In genomic region chr6:26199057-26199772, GRCh38 we compare ENCODE assay signal across 1 cellular context.
A peak's percentile ranks its signal among the peaks of the same experiment; 100 is the strongest.
TF ChIP-seq lines count a peak whose summit lies in the region.

No MANE protein-coding gene starts in this region.

TF ChIP-seq in K562, 482 proteins besides CTCF, POLR2A, EP300 and RAD21 (continued from another document and continues in another):
- TF ChIP-seq SREBF1 (IDR thresholded peaks at IDR 0.05; ENCODE audit: borderline replicate concordance, low read depth, low read length) (no peak), NCOA6 (IDR thresholded peaks at IDR 0.05) (no peak), FOXP1 (CRISPR knock-in tag; IDR thresholded peaks at IDR 0.05) (peak; percentile 77; the same call in 1 of the 2 replicates), TEAD2 (tag; IDR thresholded peaks at IDR 0.05) (no peak), ZNF561 (CRISPR knock-in tag; conservative IDR thresholded peaks at IDR 0.05) (no peak), POLR2AphosphoS2 (IDR thresholded peaks at IDR 0.05; ENCODE audit: low read length) (peak; percentile 89), ZZZ3 (IDR thresholded peaks at IDR 0.05) (no peak), CHD1 (IDR thresholded peaks at IDR 0.05; ENCODE audit: low read length) (peak; percentile 67), ZNF24 (IDR thresholded peaks at IDR 0.05) (peak; percentile 41; the same call in 1 of the 2 replicates), CLOCK (CRISPR knock-in tag; IDR thresholded peaks at IDR 0.05; ENCODE audit: borderline replicate concordance) (no peak), MNT (conservative IDR thresholded peaks at IDR 0.05) (peak; percentile 59 to 70), CCNT2 (IDR thresholded peaks at IDR 0.05; ENCODE audit: borderline replicate concordance, extremely low read depth, insufficient read length, low read depth, low read length) (peak; percentile 60), SLC30A9 (CRISPR knock-in tag; IDR thresholded peaks at IDR 0.05) (no peak), TFAM (CRISPR knock-in tag; conservative IDR thresholded peaks at IDR 0.05) (no peak), ZNF253 (CRISPR knock-in tag; conservative IDR thresholded peaks at IDR 0.05) (no peak), ZKSCAN1 (IDR thresholded peaks at IDR 0.05; ENCODE audit: low read depth, low read length) (peak; percentile 89), ZNF384 (IDR thresholded peaks at IDR 0.05; ENCODE audit: low read depth, low read length) (no peak), ZNF316 (IDR thresholded peaks at IDR 0.05) (no peak), NRF1 (conservative IDR thresholded peaks at IDR 0.05 in 1 of 2, IDR thresholded peaks at IDR 0.05 in 1 of 2) (peak; percentile 78 to 84), NR4A1 (CRISPR knock-in tag; IDR thresholded peaks at IDR 0.05) (no peak), NR4A1 (tag; IDR thresholded peaks at IDR 0.05) (no peak), HNRNPH1 (optimal IDR thresholded peaks at IDR 0.05; ENCODE audit: low read depth, low read length) (no peak), POLR3G (IDR thresholded peaks at IDR 0.05; ENCODE audit: extremely low read depth, insufficient read length, insufficient replicate concordance) (no peak), NCOA2 (IDR thresholded peaks at IDR 0.05; ENCODE audit: partially characterized antibody in 2 of 2) (no peak), RBM15 (IDR thresholded peaks at IDR 0.05; ENCODE audit: insufficient read depth, low read length) (peak; percentile 88; the same call in 1 of the 2 replicates), ASH1L (IDR thresholded peaks at IDR 0.05; ENCODE audit: borderline replicate concordance, low read depth, partially characterized antibody) (peak; percentile 87), WHSC1 (IDR thresholded peaks at IDR 0.05; ENCODE audit: low read length) (no peak), KLF6 (CRISPR knock-in tag; IDR thresholded peaks at IDR 0.05; ENCODE audit: borderline replicate concordance) (no peak), NUFIP1 (IDR thresholded peaks at IDR 0.05; ENCODE audit: partially characterized antibody) (peak; percentile 70), PREB (CRISPR knock-in tag; IDR thresholded peaks at IDR 0.05) (peak; percentile 91; the same call in 1 of the 2 replicates), SMAD3 (CRISPR knock-in tag; conservative IDR thresholded peaks at IDR 0.05) (0 out of 2 replicates have a peak, but pooled peaks have one; percentile 66), FOXA3 (CRISPR knock-in tag; conservative IDR thresholded peaks at IDR 0.05 in 1 of 2, IDR thresholded peaks at IDR 0.05 in 1 of 2) (peak; percentile 39 to 58; a peak in 1 of 4 replicates), ZBTB2 (IDR thresholded peaks at IDR 0.05) (no peak), TRIM28 (IDR thresholded peaks at IDR 0.05) (no peak), ZNF785 (CRISPR knock-in tag; IDR thresholded peaks at IDR 0.05) (no peak), TCF7 (IDR thresholded peaks at IDR 0.05; ENCODE audit: borderline replicate concordance) (no peak; the same call in 1 of the 2 replicates)
- TF ChIP-seq, protein P1, sequence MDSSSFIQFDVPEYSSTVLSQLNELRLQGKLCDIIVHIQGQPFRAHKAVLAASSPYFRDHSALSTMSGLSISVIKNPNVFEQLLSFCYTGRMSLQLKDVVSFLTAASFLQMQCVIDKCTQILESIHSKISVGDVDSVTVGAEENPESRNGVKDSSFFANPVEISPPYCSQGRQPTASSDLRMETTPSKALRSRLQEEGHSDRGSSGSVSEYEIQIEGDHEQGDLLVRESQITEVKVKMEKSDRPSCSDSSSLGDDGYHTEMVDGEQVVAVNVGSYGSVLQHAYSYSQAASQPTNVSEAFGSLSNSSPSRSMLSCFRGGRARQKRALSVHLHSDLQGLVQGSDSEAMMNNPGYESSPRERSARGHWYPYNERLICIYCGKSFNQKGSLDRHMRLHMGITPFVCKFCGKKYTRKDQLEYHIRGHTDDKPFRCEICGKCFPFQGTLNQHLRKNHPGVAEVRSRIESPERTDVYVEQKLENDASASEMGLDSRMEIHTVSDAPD (CRISPR knock-in tag; IDR thresholded peaks at IDR 0.05), result no peak
- TF ChIP-seq, protein P2, sequence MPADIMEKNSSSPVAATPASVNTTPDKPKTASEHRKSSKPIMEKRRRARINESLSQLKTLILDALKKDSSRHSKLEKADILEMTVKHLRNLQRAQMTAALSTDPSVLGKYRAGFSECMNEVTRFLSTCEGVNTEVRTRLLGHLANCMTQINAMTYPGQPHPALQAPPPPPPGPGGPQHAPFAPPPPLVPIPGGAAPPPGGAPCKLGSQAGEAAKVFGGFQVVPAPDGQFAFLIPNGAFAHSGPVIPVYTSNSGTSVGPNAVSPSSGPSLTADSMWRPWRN (IDR thresholded peaks at IDR 0.05; ENCODE audit: low read depth), result no peak
- TF ChIP-seq, protein P3, sequence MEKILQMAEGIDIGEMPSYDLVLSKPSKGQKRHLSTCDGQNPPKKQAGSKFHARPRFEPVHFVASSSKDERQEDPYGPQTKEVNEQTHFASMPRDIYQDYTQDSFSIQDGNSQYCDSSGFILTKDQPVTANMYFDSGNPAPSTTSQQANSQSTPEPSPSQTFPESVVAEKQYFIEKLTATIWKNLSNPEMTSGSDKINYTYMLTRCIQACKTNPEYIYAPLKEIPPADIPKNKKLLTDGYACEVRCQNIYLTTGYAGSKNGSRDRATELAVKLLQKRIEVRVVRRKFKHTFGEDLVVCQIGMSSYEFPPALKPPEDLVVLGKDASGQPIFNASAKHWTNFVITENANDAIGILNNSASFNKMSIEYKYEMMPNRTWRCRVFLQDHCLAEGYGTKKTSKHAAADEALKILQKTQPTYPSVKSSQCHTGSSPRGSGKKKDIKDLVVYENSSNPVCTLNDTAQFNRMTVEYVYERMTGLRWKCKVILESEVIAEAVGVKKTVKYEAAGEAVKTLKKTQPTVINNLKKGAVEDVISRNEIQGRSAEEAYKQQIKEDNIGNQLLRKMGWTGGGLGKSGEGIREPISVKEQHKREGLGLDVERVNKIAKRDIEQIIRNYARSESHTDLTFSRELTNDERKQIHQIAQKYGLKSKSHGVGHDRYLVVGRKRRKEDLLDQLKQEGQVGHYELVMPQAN (IDR thresholded peaks at IDR 0.05; ENCODE audit: borderline replicate concordance), result peak; percentile 63
- TF ChIP-seq, protein P4, sequence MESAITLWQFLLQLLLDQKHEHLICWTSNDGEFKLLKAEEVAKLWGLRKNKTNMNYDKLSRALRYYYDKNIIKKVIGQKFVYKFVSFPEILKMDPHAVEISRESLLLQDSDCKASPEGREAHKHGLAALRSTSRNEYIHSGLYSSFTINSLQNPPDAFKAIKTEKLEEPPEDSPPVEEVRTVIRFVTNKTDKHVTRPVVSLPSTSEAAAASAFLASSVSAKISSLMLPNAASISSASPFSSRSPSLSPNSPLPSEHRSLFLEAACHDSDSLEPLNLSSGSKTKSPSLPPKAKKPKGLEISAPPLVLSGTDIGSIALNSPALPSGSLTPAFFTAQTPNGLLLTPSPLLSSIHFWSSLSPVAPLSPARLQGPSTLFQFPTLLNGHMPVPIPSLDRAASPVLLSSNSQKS (CRISPR knock-in tag; IDR thresholded peaks at IDR 0.05), result no peak
- TF ChIP-seq, protein P5, sequence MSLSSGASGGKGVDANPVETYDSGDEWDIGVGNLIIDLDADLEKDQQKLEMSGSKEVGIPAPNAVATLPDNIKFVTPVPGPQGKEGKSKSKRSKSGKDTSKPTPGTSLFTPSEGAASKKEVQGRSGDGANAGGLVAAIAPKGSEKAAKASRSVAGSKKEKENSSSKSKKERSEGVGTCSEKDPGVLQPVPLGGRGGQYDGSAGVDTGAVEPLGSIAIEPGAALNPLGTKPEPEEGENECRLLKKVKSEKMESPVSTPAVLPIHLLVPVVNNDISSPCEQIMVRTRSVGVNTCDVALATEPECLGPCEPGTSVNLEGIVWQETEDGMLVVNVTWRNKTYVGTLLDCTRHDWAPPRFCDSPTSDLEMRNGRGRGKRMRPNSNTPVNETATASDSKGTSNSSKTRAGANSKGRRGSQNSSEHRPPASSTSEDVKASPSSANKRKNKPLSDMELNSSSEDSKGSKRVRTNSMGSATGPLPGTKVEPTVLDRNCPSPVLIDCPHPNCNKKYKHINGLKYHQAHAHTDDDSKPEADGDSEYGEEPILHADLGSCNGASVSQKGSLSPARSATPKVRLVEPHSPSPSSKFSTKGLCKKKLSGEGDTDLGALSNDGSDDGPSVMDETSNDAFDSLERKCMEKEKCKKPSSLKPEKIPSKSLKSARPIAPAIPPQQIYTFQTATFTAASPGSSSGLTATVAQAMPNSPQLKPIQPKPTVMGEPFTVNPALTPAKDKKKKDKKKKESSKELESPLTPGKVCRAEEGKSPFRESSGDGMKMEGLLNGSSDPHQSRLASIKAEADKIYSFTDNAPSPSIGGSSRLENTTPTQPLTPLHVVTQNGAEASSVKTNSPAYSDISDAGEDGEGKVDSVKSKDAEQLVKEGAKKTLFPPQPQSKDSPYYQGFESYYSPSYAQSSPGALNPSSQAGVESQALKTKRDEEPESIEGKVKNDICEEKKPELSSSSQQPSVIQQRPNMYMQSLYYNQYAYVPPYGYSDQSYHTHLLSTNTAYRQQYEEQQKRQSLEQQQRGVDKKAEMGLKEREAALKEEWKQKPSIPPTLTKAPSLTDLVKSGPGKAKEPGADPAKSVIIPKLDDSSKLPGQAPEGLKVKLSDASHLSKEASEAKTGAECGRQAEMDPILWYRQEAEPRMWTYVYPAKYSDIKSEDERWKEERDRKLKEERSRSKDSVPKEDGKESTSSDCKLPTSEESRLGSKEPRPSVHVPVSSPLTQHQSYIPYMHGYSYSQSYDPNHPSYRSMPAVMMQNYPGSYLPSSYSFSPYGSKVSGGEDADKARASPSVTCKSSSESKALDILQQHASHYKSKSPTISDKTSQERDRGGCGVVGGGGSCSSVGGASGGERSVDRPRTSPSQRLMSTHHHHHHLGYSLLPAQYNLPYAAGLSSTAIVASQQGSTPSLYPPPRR (CRISPR knock-in tag; IDR thresholded peaks at IDR 0.05; ENCODE audit: borderline replicate concordance), result no peak
- TF ChIP-seq, protein P6, sequence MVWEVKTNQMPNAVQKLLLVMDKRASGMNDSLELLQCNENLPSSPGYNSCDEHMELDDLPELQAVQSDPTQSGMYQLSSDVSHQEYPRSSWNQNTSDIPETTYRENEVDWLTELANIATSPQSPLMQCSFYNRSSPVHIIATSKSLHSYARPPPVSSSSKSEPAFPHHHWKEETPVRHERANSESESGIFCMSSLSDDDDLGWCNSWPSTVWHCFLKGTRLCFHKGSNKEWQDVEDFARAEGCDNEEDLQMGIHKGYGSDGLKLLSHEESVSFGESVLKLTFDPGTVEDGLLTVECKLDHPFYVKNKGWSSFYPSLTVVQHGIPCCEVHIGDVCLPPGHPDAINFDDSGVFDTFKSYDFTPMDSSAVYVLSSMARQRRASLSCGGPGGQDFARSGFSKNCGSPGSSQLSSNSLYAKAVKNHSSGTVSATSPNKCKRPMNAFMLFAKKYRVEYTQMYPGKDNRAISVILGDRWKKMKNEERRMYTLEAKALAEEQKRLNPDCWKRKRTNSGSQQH (CRISPR knock-in tag; IDR thresholded peaks at IDR 0.05), result no peak
